Comparison of ENCODE assay signal across 8 cellular contexts in the genomic region with DNA sequence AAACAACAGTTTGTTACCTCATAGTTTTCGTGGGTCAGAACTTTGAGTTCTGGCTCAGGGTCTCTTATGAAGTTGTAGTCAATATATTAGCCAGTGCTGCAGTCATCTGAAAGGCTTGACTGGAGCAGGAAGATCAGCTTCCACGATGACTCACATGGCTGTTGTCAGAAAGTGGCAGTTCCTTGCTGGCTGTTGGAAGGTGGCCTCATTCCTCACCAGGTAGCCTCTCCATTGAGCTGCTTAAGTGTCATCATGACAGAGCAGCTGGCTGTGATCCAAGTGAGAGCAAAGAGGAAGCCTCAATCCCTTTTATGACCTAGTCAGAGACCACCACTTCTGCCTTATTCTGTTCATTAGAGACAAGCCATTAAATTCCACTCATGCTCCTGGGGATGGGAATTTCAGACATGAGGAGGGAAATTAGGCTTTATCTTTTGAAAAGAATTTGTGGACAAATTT. TPM values are rescaled to one million over a fixed set of nuclear protein-coding genes. Genes with fewer than 3 reads are reported as not detected.
A peak's percentile ranks its signal among the peaks of the same experiment; 100 is the strongest.
DNase-seq lines count a peak whose midpoint lies in the region; ATAC-seq and TF ChIP-seq lines count a peak whose summit lies in the region.

No MANE protein-coding gene starts in this region.

- TF ChIP-seq EP300 in Ishikawa (IDR thresholded peaks at IDR 0.05; ENCODE audit: borderline replicate concordance), result no peak

- no peaks in the 10 kb centered on the region for H3K36me3 ChIP-seq in fibroblast of lung (ENCODE audit: control insufficient read depth, insufficient read depth, low read length)

- no peaks in the 10 kb centered on the region for H3K9me3 ChIP-seq in fibroblast of lung (ENCODE audit: control insufficient read depth, insufficient read depth, low read depth, low read length)

- H4K20me1 ChIP-seq in fibroblast of lung (ENCODE audit: control insufficient read depth, extremely low read depth, insufficient read depth, low read length), result no peaks in the 10 kb centered on the region

- TF ChIP-seq CTCF in fibroblast of lung (conservative IDR thresholded peaks at IDR 0.05 in 1 of 2, IDR thresholded peaks at IDR 0.05 in 1 of 2; ENCODE audit: low read depth in 1 of 2, low read length in 2 of 2) (no peak), GM13976 (IDR thresholded peaks at IDR 0.05; ENCODE audit: borderline replicate concordance, control extremely low read depth, extremely low read depth, insufficient read depth, missing control alignments) (no peak)

- H2AFZ ChIP-seq in fibroblast of lung (ENCODE audit: low read length), result no peak overlapping the region

- TF ChIP-seq RAD21 in Ishikawa (IDR thresholded peaks at IDR 0.05; ENCODE audit: low read depth), result no peak

- peaks cover 4% of the 10 kb centered on the region for H3K4me1 ChIP-seq in fibroblast of lung (ENCODE audit: control insufficient read depth, extremely low read depth, insufficient read depth, low read length)

- H3K4me2 ChIP-seq in fibroblast of lung (ENCODE audit: extremely low read depth, insufficient read depth, low read length), result no peak overlapping the region

- ATAC-seq in HG03025 (IDR thresholded peaks at IDR 0.05; ENCODE audit: low FRiP score, unreplicated experiment), result no peak

- no peak overlapping the region for H3K9ac ChIP-seq in fibroblast of lung (ENCODE audit: insufficient read depth, low read length)

- no peaks in the 10 kb centered on the region for H3K27me3 ChIP-seq in fibroblast of lung (ENCODE audit: control insufficient read depth, insufficient read depth, low read length)

- DNase-seq in COR-L47 (lab: John Stamatoyannopoulos, UW), result peak; percentile 83
- peak; percentile 67 for DNase-seq in RPMI8226
- peak; percentile 63 to 84 for DNase-seq in fibroblast of lung (ENCODE audit: low read depth in 2 of 2)
- DNase-seq in skeletal muscle cell (ENCODE audit: low read depth), result peak; percentile 61
- no peak for DNase-seq in mesenteric fat pad (ENCODE audit: low spot score)
- no peak for DNase-seq in GM13976 (ENCODE audit: low spot score)

- H3K4me3 ChIP-seq in fibroblast of lung (replicated peaks in 1 of 4; ENCODE audit: control extremely low read depth in 1 of 4, insufficient read depth in 1 of 4, low read depth in 3 of 4, low read length in 4 of 4) (no peak overlapping the region), skeletal muscle cell (ENCODE audit: low read depth, low read length) (no peak overlapping the region)

- in situ Hi-C loops in GM13976 (cut with MboI; ENCODE audit: low sequenced_read_pairs, unreplicated experiment), result no loop called here

- no peak overlapping the region for H3K27ac ChIP-seq in fibroblast of lung (ENCODE audit: insufficient read depth, low read length)

- peaks cover 29% of the 10 kb centered on the region for H3K79me2 ChIP-seq in fibroblast of lung (ENCODE audit: control insufficient read depth, insufficient read depth, low read length)

TF ChIP-seq in Ishikawa, 13 proteins besides CTCF, POLR2A, EP300 and RAD21:
- no peak for TF ChIP-seq FOXM1 (IDR thresholded peaks at IDR 0.05; ENCODE audit: borderline replicate concordance, low read depth)
- peak; percentile 57 for TF ChIP-seq NFIC (IDR thresholded peaks at IDR 0.05)
- TF ChIP-seq, protein P1, sequence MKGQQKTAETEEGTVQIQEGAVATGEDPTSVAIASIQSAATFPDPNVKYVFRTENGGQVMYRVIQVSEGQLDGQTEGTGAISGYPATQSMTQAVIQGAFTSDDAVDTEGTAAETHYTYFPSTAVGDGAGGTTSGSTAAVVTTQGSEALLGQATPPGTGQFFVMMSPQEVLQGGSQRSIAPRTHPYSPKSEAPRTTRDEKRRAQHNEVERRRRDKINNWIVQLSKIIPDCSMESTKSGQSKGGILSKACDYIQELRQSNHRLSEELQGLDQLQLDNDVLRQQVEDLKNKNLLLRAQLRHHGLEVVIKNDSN (IDR thresholded peaks at IDR 0.05), result no peak

RNA-seq across cellular contexts. Expression of gene OSBPL9, which starts 5.6 kb away (rescaled TPM):
- total RNA-seq in fibroblast of lung, result 72.4 and 90.7 TPM in 2 replicates
- polyA plus RNA-seq in fibroblast of lung, result 41.9 and 62.5 TPM in 2 replicates
- polyA plus RNA-seq in fibroblast of lung (2012), result 26.0 and 34.7 TPM in 2 replicates
- 74.0 and 97.1 TPM in 2 replicates for polyA minus RNA-seq in fibroblast of lung (ENCODE audit: low replicate concordance)
- total RNA-seq in mesenteric fat pad, result 51.6 TPM

Comparison
In these comparisons a context has a peak if more than half of its experiments do, and no peak if none do; other contexts are left out.
1. DNase-seq: peak in COR-L47 (single experiment), RPMI8226 (single experiment), fibroblast of lung (2 of 2) and skeletal muscle cell (single experiment); none in mesenteric fat pad (single experiment) and GM13976 (single experiment).